ENCODE assay signal across 19 cellular contexts in the genomic region with DNA sequence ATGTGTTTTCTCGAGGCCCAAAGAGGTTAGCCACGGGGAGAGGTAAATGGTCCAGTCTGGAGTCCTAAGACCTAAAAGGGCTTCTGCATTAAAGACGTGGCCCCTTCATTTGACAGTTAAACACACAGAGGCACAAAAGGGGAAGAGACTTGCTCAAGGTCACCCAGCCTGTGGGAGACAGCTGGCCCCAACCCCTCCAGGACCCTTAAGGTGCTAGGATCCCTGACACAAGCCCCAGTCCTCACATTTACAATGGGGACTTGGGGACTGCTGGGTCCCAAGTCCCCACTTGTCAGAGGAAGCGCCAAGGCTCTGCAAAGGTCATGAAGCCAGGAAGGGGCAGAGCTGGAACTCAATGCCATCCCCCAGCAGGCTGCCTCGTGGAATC. TPM values are rescaled to one million over a fixed set of nuclear protein-coding genes. Genes with fewer than 3 reads are reported as not detected.
A peak's percentile ranks its signal among the peaks of the same experiment; 100 is the strongest.
DNase-seq lines count a peak whose midpoint lies in the region; ATAC-seq and TF ChIP-seq lines count a peak whose summit lies in the region.
"Had no signal": no experiment of that assay in that cellular context is flagged by ENCODE, and none has a peak within 500 bp of the region (broad histone marks: within the 10 kb centered on the region; RNA-seq: fewer than 3 reads in every experiment).

No MANE protein-coding gene starts in this region.

- H3K4me1 ChIP-seq in BLaER1: peaks cover 44% of the 10 kb centered on the region
- H3K4me1 ChIP-seq in CD8-positive, alpha-beta memory T cell (ENCODE audit: insufficient read depth, low read length): peaks cover 15% of the 10 kb centered on the region
- H3K4me1 ChIP-seq in body of pancreas: peaks cover 67% of the 10 kb centered on the region
- H3K4me1 ChIP-seq: parathyroid adenoma had no signal

- H3K4me3 ChIP-seq in BLaER1 (no peak overlapping the region), body of pancreas (no peak overlapping the region)
- H3K4me3 ChIP-seq in CD8-positive, alpha-beta memory T cell (ENCODE audit: low read length): no peak overlapping the region

- H3K36me3 ChIP-seq in BLaER1 (peaks cover 11% of the 10 kb centered on the region; the same call in 1 of the 2 replicates), body of pancreas (replicated peaks in 1 of 2; ENCODE audit: insufficient read depth in 1 of 2, low read depth in 2 of 2) (no peaks in the 10 kb centered on the region)
- no peaks in the 10 kb centered on the region for H3K36me3 ChIP-seq in CD8-positive, alpha-beta memory T cell (ENCODE audit: insufficient read depth, low read length)

- no peak overlapping the region for H3K27ac ChIP-seq in BLaER1
- no peak overlapping the region for H3K27ac ChIP-seq in CD8-positive, alpha-beta memory T cell (ENCODE audit: low read depth, low read length)
- peak overlapping the region; percentile 20 to 83 (median 74) for H3K27ac ChIP-seq in body of pancreas
- H3K27ac ChIP-seq: parathyroid adenoma had no signal

- H3K27me3 ChIP-seq in BLaER1: no peaks in the 10 kb centered on the region
- no peaks in the 10 kb centered on the region for H3K27me3 ChIP-seq in CD8-positive, alpha-beta memory T cell (ENCODE audit: insufficient read depth, low read length, poor library complexity, severe bottlenecking)
- no peaks in the 10 kb centered on the region for H3K27me3 ChIP-seq in body of pancreas

- no peak for DNase-seq in CD8-positive, alpha-beta memory T cell
- DNase-seq in body of pancreas (no peak), natural killer cell (no peak), GF-D8 (lab: John Stamatoyannopoulos, UW) (no peak), posterior vena cava (ENCODE audit: low spot score) (no peak)
- DNase-seq in activated CD8-positive, alpha-beta T cell treated with anti-CD3 and anti-CD28 coated beads for 36 hours: no peak
- DNase-seq: activated CD4-positive, alpha-beta T cell treated with anti-CD3 and anti-CD28 coated beads for 36 hours; activated T-cell treated with anti-CD3 and anti-CD28 coated beads, Interleukin-2, amount 50 U/mL, for 24 hours; DMS 273 treated with DMSO at 0.1 percent for 48 hours; GOT3; hippocampal formation; kidney glomerular epithelial cell; NCI-H2029; NCI-H510A treated with DMSO at 0.1 percent for 48 hours; stimulated activated CD4-positive, alpha-beta T cell treated with anti-CD3 and anti-CD28 coated beads, Interleukin-4, amount 100 ng/mL, for 24 hours; T-helper 9 cell had no signal

- peak overlapping the region; percentile 86 to 95 (median 92) for H3K4me3 Mint-ChIP-seq in CD8-positive, alpha-beta memory T cell
- H3K4me3 Mint-ChIP-seq in natural killer cell: peak overlapping the region; percentile 73
- H3K4me3 Mint-ChIP-seq in activated CD8-positive, alpha-beta T cell treated with anti-CD3 and anti-CD28 coated beads for 36 hours: no peak overlapping the region

- TF ChIP-seq POLR2A in body of pancreas (IDR thresholded peaks at IDR 0.05): no peak

- peaks cover 0 to 8% (median 5%) of the 10 kb centered on the region in 5 donors for H3K9me3 Mint-ChIP-seq in CD8-positive, alpha-beta memory T cell
- peaks cover 2 to 3% of the 10 kb centered on the region in 2 donors for H3K9me3 Mint-ChIP-seq in natural killer cell
- peaks cover 7% of the 10 kb centered on the region for H3K9me3 Mint-ChIP-seq in activated CD8-positive, alpha-beta T cell treated with anti-CD3 and anti-CD28 coated beads for 36 hours

- H3K36me3 Mint-ChIP-seq in CD8-positive, alpha-beta memory T cell: peaks cover 8 to 10% (median 10%) of the 10 kb centered on the region in 3 donors
- H3K36me3 Mint-ChIP-seq in natural killer cell: no peaks in the 10 kb centered on the region
- peaks cover 9% of the 10 kb centered on the region for H3K36me3 Mint-ChIP-seq in activated CD8-positive, alpha-beta T cell treated with anti-CD3 and anti-CD28 coated beads for 36 hours (ENCODE audit: low read depth)

- H3K27ac Mint-ChIP-seq in CD8-positive, alpha-beta memory T cell: peak overlapping the region in 4 of 8 donors; percentile 71 to 86 (median 78)
- peak overlapping the region in 1 of 2 donors; percentile 94 for H3K27ac Mint-ChIP-seq in natural killer cell
- no peak overlapping the region for H3K27ac Mint-ChIP-seq in activated CD8-positive, alpha-beta T cell treated with anti-CD3 and anti-CD28 coated beads for 36 hours
- H3K27ac Mint-ChIP-seq: activated CD4-positive, alpha-beta T cell treated with anti-CD3 and anti-CD28 coated beads for 36 hours; activated T-cell treated with anti-CD3 and anti-CD28 coated beads, Interleukin-2, amount 50 U/mL, for 24 hours had no signal

- H3K9ac ChIP-seq in BLaER1: no peak overlapping the region
- H3K9ac ChIP-seq: parathyroid adenoma had no signal

- H3K4me1 Mint-ChIP-seq in CD8-positive, alpha-beta memory T cell: peaks cover 26 to 40% (median 36%) of the 10 kb centered on the region in 3 donors
- H3K4me1 Mint-ChIP-seq in natural killer cell: peaks cover 6 to 22% of the 10 kb centered on the region in 2 donors
- H3K4me1 Mint-ChIP-seq in activated CD8-positive, alpha-beta T cell treated with anti-CD3 and anti-CD28 coated beads for 36 hours (ENCODE audit: low read depth): peaks cover 16% of the 10 kb centered on the region

- WGBS in body of pancreas, 2 donors: 29 to 39% methylated on average over 3 to 5 of the region's 5 CpGs

- peaks cover 0 to 1% of the 10 kb centered on the region in 2 donors for H3K27me3 Mint-ChIP-seq in CD8-positive, alpha-beta memory T cell
- H3K27me3 Mint-ChIP-seq in natural killer cell (ENCODE audit: low read depth in 2 of 2): no peaks in the 10 kb centered on the region
- no peaks in the 10 kb centered on the region for H3K27me3 Mint-ChIP-seq in activated CD8-positive, alpha-beta T cell treated with anti-CD3 and anti-CD28 coated beads for 36 hours
- H3K27me3 Mint-ChIP-seq: activated CD4-positive, alpha-beta T cell treated with anti-CD3 and anti-CD28 coated beads for 36 hours; activated T-cell treated with anti-CD3 and anti-CD28 coated beads, Interleukin-2, amount 50 U/mL, for 24 hours had no signal

- ATAC-seq in body of pancreas (no peak), natural killer cell (no peak), GM19395 (IDR thresholded peaks at IDR 0.05; ENCODE audit: unreplicated experiment) (no peak)
- no peak for ATAC-seq in activated CD8-positive, alpha-beta T cell treated with anti-CD3 and anti-CD28 coated beads for 36 hours
- ATAC-seq: activated CD4-positive, alpha-beta T cell treated with anti-CD3 and anti-CD28 coated beads for 36 hours had no signal

- H4K20me1 ChIP-seq in BLaER1: 0 out of 2 replicates have a peak, but pooled peaks cover 5% of the 10 kb centered on the region

- CTCF ChIA-PET in CD8-positive, alpha-beta memory T cell (lab: Charles Lee): interaction anchor here (1.2 kb wide), 1 partner anchor 15 kb away, joined by 3 read pairs; no protein-coding TSS in a partner anchor
- CTCF ChIA-PET in activated CD8-positive, alpha-beta T cell treated with anti-CD3 and anti-CD28 coated beads for 36 hours (lab: Charles Lee): no interaction called here

- POLR2A ChIA-PET in CD8-positive, alpha-beta memory T cell (lab: Charles Lee): no interaction called here
- POLR2A ChIA-PET in activated CD8-positive, alpha-beta T cell treated with anti-CD3 and anti-CD28 coated beads for 36 hours (lab: Charles Lee): interaction anchor here (0.6 to 1.7 kb wide), 2 partner anchors 15 to 41 kb away, joined by 3 to 4 read pairs; no protein-coding TSS in a partner anchor

- peak overlapping the region; percentile 51 for H3K4me2 ChIP-seq in BLaER1

- H3K9me3 ChIP-seq in BLaER1 (peaks cover 8% of the 10 kb centered on the region), body of pancreas (no peaks in the 10 kb centered on the region)
- H3K9me3 ChIP-seq in CD8-positive, alpha-beta memory T cell (ENCODE audit: low read length): no peaks in the 10 kb centered on the region

- TF ChIP-seq CTCF in body of pancreas (IDR thresholded peaks at IDR 0.05): no peak
- TF ChIP-seq CTCF in natural killer cell (IDR thresholded peaks at IDR 0.05): no peak
- no peak for TF ChIP-seq CTCF in activated CD8-positive, alpha-beta T cell treated with anti-CD3 and anti-CD28 coated beads for 36 hours (IDR thresholded peaks at IDR 0.05)

- intact Hi-C loops in body of pancreas (cut with DNase I) (no loop called here), natural killer cell (cut with micrococcal nuclease) (no loop called here), posterior vena cava (cut with DNase I) (no loop called here)
- intact Hi-C loops in activated CD8-positive, alpha-beta T cell treated with anti-CD3 and anti-CD28 coated beads for 36 hours (cut with micrococcal nuclease): no loop called here

RNA-seq across cellular contexts. Expression of gene ABAT, which starts 1.7 kb away (rescaled TPM):
- 10 to 100 TPM in 1 of 2 experiments, 1 to 10 TPM in 1; 9.8 to 10.1 TPM for total RNA-seq in CD8-positive, alpha-beta memory T cell
- 3.0 TPM for polyA plus RNA-seq in CD8-positive, alpha-beta memory T cell
- 10 to 100 TPM; 27.0 to 40.2 TPM for total RNA-seq in body of pancreas
- total RNA-seq in natural killer cell: 10 to 100 TPM; 11.0 to 13.4 (median 11.3) TPM
- total RNA-seq in activated CD8-positive, alpha-beta T cell treated with anti-CD3 and anti-CD28 coated beads for 36 hours: 1 to 10 TPM; 5.1 TPM
- total RNA-seq in posterior vena cava: 1 to 10 TPM; 2.2 to 4.4 TPM

RNA-seq across cellular contexts. Expression of gene METTL22, which starts 54.7 kb away (rescaled TPM):
- 10 to 100 TPM; 21.3 to 24.1 TPM for total RNA-seq in CD8-positive, alpha-beta memory T cell
- polyA plus RNA-seq in CD8-positive, alpha-beta memory T cell: 10.8 TPM
- 10 to 100 TPM; 18.9 to 47.5 TPM for total RNA-seq in body of pancreas
- total RNA-seq in natural killer cell: 10 to 100 TPM; 27.1 to 45.8 (median 38.9) TPM
- total RNA-seq in activated CD8-positive, alpha-beta T cell treated with anti-CD3 and anti-CD28 coated beads for 36 hours: 10 to 100 TPM; 31.7 to 31.9 TPM
- total RNA-seq in posterior vena cava: 10 to 100 TPM; 27.4 to 30.7 TPM

Comparison
In these comparisons a context has a peak if more than half of its experiments do, and no peak if none do; other contexts are left out.
1. H3K27ac ChIP-seq: peak in body of pancreas (4 of 4); none in BLaER1 (single experiment) and CD8-positive, alpha-beta memory T cell (single experiment).